Comparison of ENCODE assay signal across 8 cellular contexts in the genomic region with DNA sequence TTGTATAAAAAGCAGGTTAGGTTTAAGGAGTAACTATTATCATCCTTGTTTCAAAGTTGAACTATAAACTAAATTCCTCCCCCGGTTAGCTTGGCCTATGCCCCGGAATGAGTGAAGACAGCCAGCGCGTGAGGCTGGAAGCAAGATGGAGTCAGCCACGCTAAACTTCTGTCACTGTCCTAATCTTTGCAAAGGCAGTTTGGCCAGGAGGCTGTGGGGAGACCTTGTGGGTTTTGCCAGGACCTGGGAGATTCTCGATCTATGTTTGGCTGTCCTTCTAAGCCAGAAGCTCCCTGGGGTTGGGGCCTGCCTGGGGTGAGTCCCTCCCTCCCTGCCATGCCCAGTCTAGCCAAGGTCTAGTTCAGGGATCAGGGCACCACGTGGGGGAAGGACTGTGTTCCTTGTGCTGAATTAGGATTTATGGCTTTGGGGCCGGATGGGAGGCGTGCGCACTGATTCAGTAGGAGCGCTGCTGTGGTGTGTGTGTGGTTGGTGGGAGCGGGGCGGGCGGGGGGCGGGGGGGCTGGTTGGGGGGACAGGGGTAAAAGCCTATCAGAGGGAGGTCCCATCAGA.
DNase-seq lines count a peak whose midpoint lies in the region; ATAC-seq lines count a peak whose summit lies in the region.

No MANE protein-coding gene starts in this region.

- H3K9me3 Mint-ChIP-seq in activated naive CD8-positive, alpha-beta T cell treated with anti-CD3 and anti-CD28 coated beads, Interleukin-2, amount 50 U/mL, for 24 hours: no peaks in the 10 kb centered on the region

- peaks cover 8% of the 10 kb centered on the region; the same call in 1 of the 2 replicates for H3K36me3 ChIP-seq in BLaER1
- no peaks in the 10 kb centered on the region for H3K36me3 ChIP-seq in iPS DF 6.9 (ENCODE audit: control insufficient read depth, insufficient read depth, low read length)

- DNase-seq in NCI-H226 (peak; percentile 39), iPS DF 6.9 (ENCODE audit: low read depth, low spot score) (no peak), NCI-H774 (lab: John Stamatoyannopoulos, UW) (no peak), NCI-H1092 (lab: John Stamatoyannopoulos, UW) (no peak)
- DNase-seq in activated naive CD8-positive, alpha-beta T cell treated with anti-CD3 and anti-CD28 coated beads, Interleukin-2, amount 50 U/mL, for 24 hours: peak; percentile 11
- DNase-seq in stimulated activated CD4-positive, alpha-beta T cell treated with anti-CD3 and anti-CD28 coated beads, Interleukin-1b, Interleukin-23, amount 100 ng/mL, for 48 hours: peak; percentile 6

- peaks cover 32% of the 10 kb centered on the region for H4K20me1 ChIP-seq in BLaER1

- no peaks in the 10 kb centered on the region for H3K36me3 Mint-ChIP-seq in activated naive CD8-positive, alpha-beta T cell treated with anti-CD3 and anti-CD28 coated beads, Interleukin-2, amount 50 U/mL, for 24 hours (ENCODE audit: low read depth)

- WGBS in iPS DF 6.9 (ENCODE audit: insufficient coverage, insufficient read length): no CpG with 5 or more reads among the region's 15 CpGs

- no peaks in the 10 kb centered on the region for H3K27me3 ChIP-seq in BLaER1
- H3K27me3 ChIP-seq in iPS DF 6.9 (ENCODE audit: control insufficient read depth, insufficient read depth, low read length): no peaks in the 10 kb centered on the region

- no peak for ATAC-seq in activated naive CD8-positive, alpha-beta T cell treated with anti-CD3 and anti-CD28 coated beads, Interleukin-2, amount 50 U/mL, for 24 hours
- no peak for ATAC-seq in HG03442 (IDR thresholded peaks at IDR 0.05; ENCODE audit: unreplicated experiment)

- H3K9ac ChIP-seq in BLaER1: no peak overlapping the region

- H3K27ac Mint-ChIP-seq in activated naive CD8-positive, alpha-beta T cell treated with anti-CD3 and anti-CD28 coated beads, Interleukin-2, amount 50 U/mL, for 24 hours: peak overlapping the region; percentile 81

- H3K4me3 ChIP-seq in BLaER1 (peak overlapping the region; percentile 80), iPS DF 6.9 (ENCODE audit: low read length) (peak overlapping the region; percentile 71; the same call in 1 of the 2 replicates)

- H3K4me2 ChIP-seq in BLaER1: peak overlapping the region; percentile 90

- peaks cover 8% of the 10 kb centered on the region; the same call in 1 of the 2 replicates for H3K9me3 ChIP-seq in BLaER1
- H3K9me3 ChIP-seq in iPS DF 6.9 (ENCODE audit: control insufficient read depth, insufficient read depth, low read length): no peaks in the 10 kb centered on the region

- peaks cover 17% of the 10 kb centered on the region for H3K4me1 Mint-ChIP-seq in activated naive CD8-positive, alpha-beta T cell treated with anti-CD3 and anti-CD28 coated beads, Interleukin-2, amount 50 U/mL, for 24 hours

- H3K4me1 ChIP-seq in BLaER1 (peaks cover 40% of the 10 kb centered on the region), iPS DF 6.9 (ENCODE audit: control insufficient read depth, insufficient read depth, low read length) (peaks cover 2% of the 10 kb centered on the region; the same call in 1 of the 2 replicates)

- H3K4me3 Mint-ChIP-seq in activated naive CD8-positive, alpha-beta T cell treated with anti-CD3 and anti-CD28 coated beads, Interleukin-2, amount 50 U/mL, for 24 hours: peak overlapping the region; percentile 67

- peaks cover 7% of the 10 kb centered on the region for H3K27me3 Mint-ChIP-seq in activated naive CD8-positive, alpha-beta T cell treated with anti-CD3 and anti-CD28 coated beads, Interleukin-2, amount 50 U/mL, for 24 hours

- H3K27ac ChIP-seq in BLaER1: no peak overlapping the region; the same call in 1 of the 2 replicates
- H3K27ac ChIP-seq in iPS DF 6.9 (ENCODE audit: low read length): no peak overlapping the region

Comparison
In these comparisons a context has a peak if more than half of its experiments do, and no peak if none do; other contexts are left out.
1. DNase-seq: peak in NCI-H226 (single experiment), activated naive CD8-positive, alpha-beta T cell treated with anti-CD3 and anti-CD28 coated beads, Interleukin-2, amount 50 U/mL, for 24 hours (single experiment) and stimulated activated CD4-positive, alpha-beta T cell treated with anti-CD3 and anti-CD28 coated beads, Interleukin-1b, Interleukin-23, amount 100 ng/mL, for 48 hours (single experiment); none in iPS DF 6.9 (single experiment), NCI-H774 (single experiment) and NCI-H1092 (single experiment).